ENCODE assay signal across 8 cellular contexts in the genomic region with DNA sequence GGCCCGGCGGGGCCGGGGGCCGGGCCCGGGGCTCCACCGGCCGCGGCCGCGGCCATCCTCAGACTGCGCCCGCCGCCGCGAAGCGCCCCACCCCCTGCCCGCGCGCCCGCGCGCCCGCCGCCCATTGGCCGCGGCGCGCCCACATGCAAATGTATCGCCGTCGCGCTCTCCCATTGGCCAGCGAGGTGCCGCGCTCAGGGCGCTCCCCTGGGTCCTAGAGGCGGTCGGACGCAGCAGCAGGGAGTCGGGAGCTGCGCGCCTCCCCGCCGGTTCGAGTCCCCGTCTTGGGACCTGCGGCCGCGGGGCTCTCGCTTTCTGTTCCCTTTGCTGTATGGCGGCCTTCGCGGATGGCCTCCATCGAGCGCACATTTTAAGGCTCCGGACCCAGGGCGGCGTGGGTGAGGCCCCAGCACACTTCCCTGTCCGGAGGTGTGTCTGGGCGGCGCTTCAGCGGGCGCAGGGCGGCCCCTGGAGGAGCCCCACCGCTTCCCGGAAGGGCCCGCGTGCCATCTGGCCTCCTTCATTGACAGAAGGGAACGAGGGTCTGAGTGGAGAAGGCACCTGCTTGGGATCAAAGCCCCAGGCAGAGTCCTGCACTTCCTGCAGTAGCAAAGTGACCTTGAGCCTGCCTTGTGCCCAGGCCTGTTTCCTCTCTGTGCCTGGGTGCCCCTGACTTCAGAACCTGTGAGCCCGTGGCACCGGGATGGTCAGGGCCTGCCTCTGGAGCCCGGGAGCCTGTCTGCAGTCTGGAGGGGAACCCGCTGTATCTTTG. TPM values are rescaled to one million over a fixed set of nuclear protein-coding genes. Genes with fewer than 3 reads are reported as not detected.
A peak's percentile ranks its signal among the peaks of the same experiment; 100 is the strongest.
DNase-seq lines count a peak whose midpoint lies in the region; TF ChIP-seq lines count a peak whose summit lies in the region.

A gene with protein sequence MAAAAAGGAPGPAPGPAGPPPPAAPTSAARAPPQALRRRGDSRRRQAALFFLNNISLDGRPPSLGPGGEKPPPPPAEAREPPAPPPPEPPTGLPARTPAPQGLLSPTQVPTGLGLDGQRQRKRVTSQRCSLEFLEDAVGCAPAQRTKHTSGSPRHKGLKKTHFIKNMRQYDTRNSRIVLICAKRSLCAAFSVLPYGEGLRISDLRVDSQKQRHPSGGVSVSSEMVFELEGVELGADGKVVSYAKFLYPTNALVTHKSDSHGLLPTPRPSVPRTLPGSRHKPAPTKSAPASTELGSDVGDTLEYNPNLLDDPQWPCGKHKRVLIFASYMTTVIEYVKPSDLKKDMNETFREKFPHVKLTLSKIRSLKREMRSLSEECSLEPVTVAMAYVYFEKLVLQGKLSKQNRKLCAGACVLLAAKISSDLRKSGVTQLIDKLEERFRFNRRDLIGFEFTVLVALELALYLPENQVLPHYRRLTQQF (minus strand): TSS at position 65 of the 772 bp plus-strand sequence. CDS start 9 bp downstream, at position 56.

- no peak for TF ChIP-seq EP300 in stomach (IDR thresholded peaks at IDR 0.05)

- H3K4me3 ChIP-seq in HAP-1 (peak within 1 kb of the TSS; percentile 49), MG63 (peak within 1 kb of the TSS; percentile 68), foreskin fibroblast (ENCODE audit: low read depth in 1 of 2, low read length in 2 of 2) (peak within 1 kb of the TSS; percentile 60 to 67), neural progenitor cell (peak within 1 kb of the TSS; percentile 91), stomach (peak within 1 kb of the TSS; percentile 63 to 78 (median 68))

- no peaks in the 10 kb centered on the region for H3K27me3 ChIP-seq in HAP-1 (ENCODE audit: low read depth)
- H3K27me3 ChIP-seq in MG63 = no peaks in the 10 kb centered on the region
- peaks cover 27% of the 10 kb centered on the region for H3K27me3 ChIP-seq in neural progenitor cell
- no peaks in the 10 kb centered on the region for H3K27me3 ChIP-seq in stomach

- peak; percentile 75 for DNase-seq in GF-D8 (lab: John Stamatoyannopoulos, UW)
- peak; percentile 91 to 95 for DNase-seq in HAP-1 (ENCODE audit: low spot score in 2 of 2)
- DNase-seq in MG63 = peak; percentile 97
- DNase-seq in SIG-M5 (lab: John Stamatoyannopoulos, UW) = peak; percentile 32
- peak; percentile 83 for DNase-seq in activated gamma-delta T cell (lab: John Stamatoyannopoulos, UW)
- peak; percentile 94 to 98 for DNase-seq in foreskin fibroblast
- DNase-seq in neural progenitor cell (ENCODE audit: low spot score) = peak; percentile 98
- DNase-seq in stomach = peak; percentile 95

- H3K4me1 Mint-ChIP-seq in neural progenitor cell = peaks cover 15% of the 10 kb centered on the region

- TF ChIP-seq CTCF in foreskin fibroblast (IDR thresholded peaks at IDR 0.05; ENCODE audit: low read depth, low read length) (no peak), neural progenitor cell (IDR thresholded peaks at IDR 0.05) (no peak), stomach (IDR thresholded peaks at IDR 0.05) (peak in 5 of 7 experiments; percentile 9 to 37 (median 23))

- WGBS in stomach, 5 donors = 4 to 10% (median 7%) methylated on average over 24 to 73 of the region's 73 CpGs

- H3K36me3 ChIP-seq in HAP-1 (replicated peaks) = no peaks in the 10 kb centered on the region
- peaks cover 6% of the 10 kb centered on the region for H3K36me3 ChIP-seq in MG63
- no peaks in the 10 kb centered on the region for H3K36me3 ChIP-seq in neural progenitor cell
- peaks cover 0 to 9% (median 6%) of the 10 kb centered on the region in 4 donors for H3K36me3 ChIP-seq in stomach

- no peak within 1 kb of the TSS for H3K27ac Mint-ChIP-seq in neural progenitor cell

- H3K9me3 ChIP-seq in HAP-1 (no peaks in the 10 kb centered on the region), MG63 (no peaks in the 10 kb centered on the region), neural progenitor cell (ENCODE audit: low read depth) (no peaks in the 10 kb centered on the region), stomach (no peaks in the 10 kb centered on the region)

- peak within 1 kb of the TSS; percentile 91 for H2AFZ ChIP-seq in neural progenitor cell (replicated peaks)

- peaks cover 26% of the 10 kb centered on the region for H4K20me1 ChIP-seq in neural progenitor cell (ENCODE audit: low read depth)

- in situ Hi-C loops in HAP-1 (cut with MboI; ENCODE audit: low sequenced_read_pairs) = no loop called here

- H3K27ac ChIP-seq in neural progenitor cell (no peak within 1 kb of the TSS), stomach (peak within 1 kb of the TSS; percentile 57 to 84 (median 66))

- peak within 1 kb of the TSS; percentile 93 for H3K4me2 ChIP-seq in neural progenitor cell

- peak within 1 kb of the TSS; percentile 87 for H3K4me3 Mint-ChIP-seq in neural progenitor cell

- no peaks in the 10 kb centered on the region for H3K9me3 Mint-ChIP-seq in neural progenitor cell

- H3K79me2 ChIP-seq in neural progenitor cell (ENCODE audit: low read depth) = no peaks in the 10 kb centered on the region

- peaks cover 8% of the 10 kb centered on the region for H3K27me3 Mint-ChIP-seq in neural progenitor cell (ENCODE audit: insufficient read depth, low read depth)

- intact Hi-C loops in stomach (cut with DNase I; ENCODE audit: low total_unique reads) = no loop called here

- H3K9ac ChIP-seq in neural progenitor cell = peak within 1 kb of the TSS; percentile 68

- TF ChIP-seq POLR2A in stomach (IDR thresholded peaks at IDR 0.05) = no peak

- peaks cover 3% of the 10 kb centered on the region for H3K36me3 Mint-ChIP-seq in neural progenitor cell

- peaks cover 15% of the 10 kb centered on the region for H3K4me1 ChIP-seq in HAP-1
- peaks cover 13% of the 10 kb centered on the region for H3K4me1 ChIP-seq in neural progenitor cell
- peaks cover 47 to 72% (median 58%) of the 10 kb centered on the region in 4 donors for H3K4me1 ChIP-seq in stomach

- H3F3A ChIP-seq in neural progenitor cell (ENCODE audit: low read depth) = peaks cover 7% of the 10 kb centered on the region

RNA-seq across cellular contexts. Expression of the gene that starts here (rescaled TPM):
- total RNA-seq in MG63 (2014; rRNA removed; shearing (Covaris generic); ENCODE audit: low replicate concordance) = 1.3 and 6.0 TPM in 2 replicates
- total RNA-seq in neural progenitor cell (ENCODE audit: low replicate concordance) (8.1 and 13.8 TPM in 2 replicates), stomach (1 to 10 TPM in 4 of 5 donors, under 1 TPM in 1; 0.55 to 7.8 (median 1.4) TPM)
- 1 to 10 TPM; 2.0 to 3.2 (median 2.5) TPM for polyA plus RNA-seq in stomach

Comparison
In these comparisons a context has a peak if more than half of its experiments do, and no peak if none do; other contexts are left out.
1. DNase-seq: peak in every context shown above with its lines; median percentile 98 in neural progenitor cell; 97 in MG63; 96 in foreskin fibroblast; 95 in stomach; 93 in HAP-1; 83 in activated gamma-delta T cell; 75 in GF-D8; 32 in SIG-M5.
2. CTCF ChIP-seq: peak in stomach (5 of 7); none in foreskin fibroblast (single experiment) and neural progenitor cell (single experiment).
3. Peak in every context shown above with its lines, with median percentiles within 50 percentile points of each other: H3K4me3 ChIP-seq.